ENCODE assay signal across 20 cellular contexts in the genomic region with DNA sequence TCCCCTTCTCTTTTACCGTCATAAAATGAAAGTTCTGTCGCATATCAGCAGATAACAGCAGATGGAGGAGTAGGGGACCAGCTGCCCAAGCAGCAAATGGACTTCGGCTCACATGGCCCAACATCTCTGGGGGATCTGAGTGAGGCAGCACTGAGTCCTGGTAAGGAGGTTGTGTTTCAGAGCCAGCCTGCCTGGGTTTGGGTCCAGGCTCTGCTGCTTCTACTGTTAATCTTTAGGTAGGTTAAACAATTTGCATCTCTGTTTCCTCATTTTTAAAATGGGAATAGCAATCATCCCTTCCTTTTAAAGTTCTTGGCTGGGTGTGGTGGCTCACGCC.
DNase-seq lines count a peak whose midpoint lies in the region; ATAC-seq, FAIRE-seq and TF ChIP-seq lines count a peak whose summit lies in the region.
"Had no signal": no experiment of that assay in that cellular context is flagged by ENCODE, and none has a peak within 500 bp of the region (broad histone marks: within the 10 kb centered on the region; RNA-seq: fewer than 3 reads in every experiment).

No MANE protein-coding gene starts in this region.

- WGBS in HepG2 (ENCODE audit: low lambda C conversion rate) = 49% methylated on average over 4 of the region's 4 CpGs
- WGBS in right lobe of liver (ENCODE audit: insufficient coverage, low coverage, low lambda C conversion rate, missing lambda C conversion rate) = 47% methylated on average over 4 of the region's 4 CpGs

- H3K4me3 ChIP-seq in HepG2 (replicated peaks in 1 of 3; ENCODE audit: insufficient read depth in 1 of 3, low read depth in 2 of 3, low read length in 3 of 3) (no peak overlapping the region), right lobe of liver (no peak overlapping the region), PC-3 (ENCODE audit: low read length) (no peak overlapping the region)
- H3K4me3 ChIP-seq: PC-9 had no signal

- H3K27ac ChIP-seq in HepG2 (ENCODE audit: extremely low read length, insufficient read depth, low read length) = no peak overlapping the region
- no peak overlapping the region for H3K27ac ChIP-seq in right lobe of liver
- no peak overlapping the region for H3K27ac ChIP-seq in PC-3 (ENCODE audit: low read length)
- H3K27ac ChIP-seq: HL-60, PC-9, RWPE1 had no signal

- H3K9ac ChIP-seq in HepG2 (ENCODE audit: insufficient read depth, low read depth, low read length) = no peak overlapping the region
- no peak overlapping the region for H3K9ac ChIP-seq in PC-3 (ENCODE audit: low read length)
- H3K9ac ChIP-seq: SK-N-SH had no signal

- DNase-seq in HepG2 (ENCODE audit: low spot score) (no peak), right lobe of liver (no peak), PC-3 (no peak), glutamatergic neuron (peak; percentile 45), type B pancreatic cell (ENCODE audit: extremely low spot score, unreplicated experiment) (no peak), omental fat pad (ENCODE audit: low spot score) (no peak), DMS79 (lab: John Stamatoyannopoulos, UW) (no peak), dermis blood vessel endothelial cell (no peak)
- DNase-seq: HFFc6, NCI-H2081 treated with DMSO at 0.1 percent for 48 hours, NCI-H526 treated with DMSO at 0.1 percent for 48 hours, PC-9, SIG-M5 had no signal

- H3K27ac Mint-ChIP-seq in glutamatergic neuron (ENCODE audit: unreplicated experiment) (peak overlapping the region; percentile 86), type B pancreatic cell (no peak overlapping the region)
- H3K27ac Mint-ChIP-seq: HFFc6 had no signal

- H3K9me2 ChIP-seq in PC-3 (replicated peaks; ENCODE audit: low read length) = no peaks in the 10 kb centered on the region
- H3K9me2 ChIP-seq: SK-N-SH had no signal

- in situ Hi-C loops in HepG2 (cut with HindIII; ENCODE audit: extremely low pct_ligation_motif_present, low pct_unique_long_range_greater_than_20kb) = loop anchor here (25.0 kb wide), 1 partner anchor 1893 kb away; no protein-coding TSS in a partner anchor

- TF ChIP-seq POLR2A in HepG2 (IDR thresholded peaks at IDR 0.05; ENCODE audit: insufficient read depth in 1 of 2, low read depth in 2 of 2, low read length in 2 of 2) = no peak
- no peak for TF ChIP-seq POLR2A in right lobe of liver (IDR thresholded peaks at IDR 0.05)

- no peaks in the 10 kb centered on the region for H3K79me2 ChIP-seq in HepG2 (ENCODE audit: insufficient read depth, low read length)
- no peaks in the 10 kb centered on the region for H3K79me2 ChIP-seq in PC-3 (ENCODE audit: low read length)

- H3K36me3 ChIP-seq in HepG2 (replicated peaks in 1 of 2; ENCODE audit: control insufficient read depth in 1 of 2, insufficient read depth in 2 of 2, low read length in 2 of 2) (no peaks in the 10 kb centered on the region), right lobe of liver (no peaks in the 10 kb centered on the region), PC-3 (ENCODE audit: low read depth, low read length) (no peaks in the 10 kb centered on the region)

- H3K4me2 ChIP-seq in HepG2 (ENCODE audit: low read depth, low read length) = peak overlapping the region; percentile 15; the same call in 1 of the 2 replicates
- H3K4me2 ChIP-seq in PC-3 (ENCODE audit: low read length) = peak overlapping the region; percentile 60
- H3K4me2 ChIP-seq: PC-9, SK-N-SH had no signal

- BruUV-seq in HepG2 (replicated peaks; lab: Mats Ljungman, UMichigan) (no TSS peak), PC-3 (replicated peaks; lab: Mats Ljungman, UMichigan) (no TSS peak)

- H3K9me3 ChIP-seq in HepG2 (ENCODE audit: low read length) (no peaks in the 10 kb centered on the region), right lobe of liver (no peaks in the 10 kb centered on the region), PC-3 (ENCODE audit: low read length) (no peaks in the 10 kb centered on the region)
- H3K9me3 ChIP-seq: SK-N-SH had no signal

- ATAC-seq in HepG2 (peak; percentile 40), right lobe of liver (no peak), PC-3 (no peak), omental fat pad (ENCODE audit: low FRiP score) (no peak)

- no peak for TF ChIP-seq CTCF in HepG2 (CRISPR knock-in tag; IDR thresholded peaks at IDR 0.05)
- no peak for TF ChIP-seq CTCF in right lobe of liver (IDR thresholded peaks at IDR 0.05)
- no peak for TF ChIP-seq CTCF in PC-3 (conservative IDR thresholded peaks at IDR 0.05; ENCODE audit: low read depth, low read length)
- no peak for TF ChIP-seq CTCF in glutamatergic neuron (IDR thresholded peaks at IDR 0.05; ENCODE audit: partially characterized antibody, unreplicated experiment)
- no peak for TF ChIP-seq CTCF in type B pancreatic cell (conservative IDR thresholded peaks at IDR 0.05)
- no peak for TF ChIP-seq CTCF in omental fat pad (IDR thresholded peaks at IDR 0.05)

- peaks cover under 1% of the 10 kb centered on the region for H3K36me3 Mint-ChIP-seq in glutamatergic neuron (ENCODE audit: unreplicated experiment)
- peaks cover 3% of the 10 kb centered on the region for H3K36me3 Mint-ChIP-seq in type B pancreatic cell
- H3K36me3 Mint-ChIP-seq: CD14-positive monocyte had no signal

- H3K4me1 Mint-ChIP-seq in glutamatergic neuron (ENCODE audit: low read depth, unreplicated experiment) (peaks cover 17% of the 10 kb centered on the region), type B pancreatic cell (ENCODE audit: unreplicated experiment) (peaks cover 33% of the 10 kb centered on the region)

- H3F3A ChIP-seq in PC-3 (ENCODE audit: low read length, unreplicated experiment) = no peaks in the 10 kb centered on the region

- TF ChIP-seq RAD21 in HepG2 (CRISPR knock-in tag; IDR thresholded peaks at IDR 0.05) = no peak

- H4K20me1 ChIP-seq in HepG2 (ENCODE audit: insufficient read depth, low read length) = no peaks in the 10 kb centered on the region
- no peaks in the 10 kb centered on the region for H4K20me1 ChIP-seq in PC-3 (ENCODE audit: low read length)

- H3K4me3 Mint-ChIP-seq in glutamatergic neuron (ENCODE audit: unreplicated experiment) = peak overlapping the region; percentile 64
- peak overlapping the region; percentile 17 for H3K4me3 Mint-ChIP-seq in type B pancreatic cell
- H3K4me3 Mint-ChIP-seq: CD14-positive monocyte, HFFc6 had no signal

- FAIRE-seq in HepG2 (lab: Jason Lieb, UNC) = no peak
- FAIRE-seq: G401.6, GM19239, H54 had no signal

- H3K9me3 Mint-ChIP-seq in glutamatergic neuron (ENCODE audit: unreplicated experiment) (peaks cover 6% of the 10 kb centered on the region), type B pancreatic cell (peaks cover 9% of the 10 kb centered on the region)
- H3K9me3 Mint-ChIP-seq: HFFc6 had no signal

- intact Hi-C loops in HepG2 (cut with micrococcal nuclease; ENCODE audit: unreplicated experiment) (loop anchor here (5.0 kb wide), 1 partner anchor 1578 kb away; the partner anchor contains the start of gene MC3R), right lobe of liver (cut with DNase I) (loop anchor here in 1 of 2 donors (10.0 kb wide), 1 partner anchor 574 kb away; no protein-coding TSS in a partner anchor), PC-3 (cut with micrococcal nuclease) (no loop called here)

- H3K27me3 ChIP-seq in HepG2 (ENCODE audit: control insufficient read depth in 1 of 2, insufficient read depth in 2 of 2, low read length in 2 of 2) = no peaks in the 10 kb centered on the region
- no peaks in the 10 kb centered on the region for H3K27me3 ChIP-seq in right lobe of liver
- peaks cover 24% of the 10 kb centered on the region for H3K27me3 ChIP-seq in PC-3 (ENCODE audit: low read length)

- TF ChIP-seq EP300 in HepG2 (IDR thresholded peaks at IDR 0.05; ENCODE audit: low read depth in 2 of 2, low read length in 2 of 2) (no peak), HepG2 (CRISPR knock-in tag; IDR thresholded peaks at IDR 0.05; ENCODE audit: borderline replicate concordance) (no peak)

- H2AFZ ChIP-seq in HepG2 (ENCODE audit: low read length) (no peak overlapping the region), PC-3 (ENCODE audit: low read length) (peak overlapping the region; percentile 76)
- H2AFZ ChIP-seq: PC-9 had no signal

- CTCF ChIA-PET in HepG2 (lab: Yijun Ruan, JAX; ENCODE audit: low intra/inter-chr PET ratio, low total read pairs) = interaction anchor here (1.1 kb wide), 1 partner anchor 12 kb away, joined by 3 read pairs; no protein-coding TSS in a partner anchor
- CTCF ChIA-PET in PC-3 (lab: Charles Lee) = no interaction called here

- H3K4me1 ChIP-seq in HepG2 (ENCODE audit: insufficient read depth, low read length) (peaks cover 5% of the 10 kb centered on the region; the same call in 1 of the 2 replicates), right lobe of liver (no peaks in the 10 kb centered on the region), PC-3 (ENCODE audit: insufficient read depth, low read length) (no peaks in the 10 kb centered on the region)

- H3K27me3 Mint-ChIP-seq in glutamatergic neuron (ENCODE audit: unreplicated experiment) (peaks cover 4% of the 10 kb centered on the region), type B pancreatic cell (peaks cover 16% of the 10 kb centered on the region)

- POLR2A ChIA-PET in HepG2 (lab: Yijun Ruan, JAX) (no interaction called here), PC-3 (lab: Charles Lee; ENCODE audit: unreplicated experiment) (no interaction called here)

TF ChIP-seq in HepG2, 621 proteins besides CTCF, POLR2A, EP300 and RAD21:
- no peak for TF ChIP-seq ZMYM3 (CRISPR knock-in tag; IDR thresholded peaks at IDR 0.05)
- no peak for TF ChIP-seq NR1H2 (CRISPR knock-in tag; IDR thresholded peaks at IDR 0.05; ENCODE audit: borderline replicate concordance, low read depth)
- no peak for TF ChIP-seq ATAD3A (CRISPR knock-in tag; IDR thresholded peaks at IDR 0.05)
- no peak for TF ChIP-seq ARNT (IDR thresholded peaks at IDR 0.05)
- no peak for TF ChIP-seq HNRNPUL1 (IDR thresholded peaks at IDR 0.05; ENCODE audit: low read depth, low read length)
- no peak for TF ChIP-seq FOSL2 (CRISPR knock-in tag; IDR thresholded peaks at IDR 0.05)
- TF ChIP-seq ZBTB2 (CRISPR knock-in tag; IDR thresholded peaks at IDR 0.05; ENCODE audit: low read depth) = no peak
- no peak for TF ChIP-seq MIER3 (CRISPR knock-in tag; IDR thresholded peaks at IDR 0.05; ENCODE audit: borderline replicate concordance)
- no peak for TF ChIP-seq CHD2 (IDR thresholded peaks at IDR 0.05; ENCODE audit: low read depth, low read length)
- no peak for TF ChIP-seq PHF21A (CRISPR knock-in tag; IDR thresholded peaks at IDR 0.05)
- no peak for TF ChIP-seq ZNF709 (CRISPR knock-in tag; IDR thresholded peaks at IDR 0.05)
